20 cellular contexts compared by ENCODE assay signal in the genomic region with DNA sequence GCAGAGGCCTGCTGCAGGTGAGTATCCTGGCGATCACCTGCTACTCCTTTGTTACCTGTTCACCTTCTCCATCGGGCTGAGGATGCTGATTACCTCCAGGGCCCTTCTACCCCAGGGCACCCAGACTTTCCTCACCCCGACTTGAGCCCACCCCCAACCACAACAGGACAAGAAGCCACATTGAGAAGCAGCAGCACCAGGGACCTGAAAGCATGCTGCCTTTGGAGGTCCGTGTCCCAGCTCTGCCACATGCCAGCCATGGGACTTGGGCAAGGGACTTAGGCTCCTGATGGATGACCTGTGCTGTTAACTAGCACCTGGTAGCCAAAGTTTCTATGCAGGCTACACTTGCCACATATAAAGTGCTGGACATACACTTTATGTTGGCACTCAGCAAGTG.
DNase-seq lines count a peak whose midpoint lies in the region; ATAC-seq, FAIRE-seq and TF ChIP-seq lines count a peak whose summit lies in the region.
"Had no signal": no experiment of that assay in that cellular context is flagged by ENCODE, and none has a peak within 500 bp of the region (broad histone marks: within the 10 kb centered on the region; RNA-seq: fewer than 3 reads in every experiment).

No MANE protein-coding gene starts in this region.

- no CpG with 5 or more reads among the region's 4 CpGs for WGBS in neuronal stem cell (ENCODE audit: extremely low coverage in 2 of 2, insufficient read length in 2 of 2, insufficient replicate concordance in 1 of 2), 2 donors

- H3K36me3 ChIP-seq in OCI-LY3 (replicated peaks; ENCODE audit: low read depth, low read length) (no peaks in the 10 kb centered on the region), bronchial epithelial cell (ENCODE audit: control insufficient read depth, insufficient read depth, low read length) (no peaks in the 10 kb centered on the region), neuronal stem cell (replicated peaks in 1 of 2; ENCODE audit: control insufficient read depth in 2 of 2, insufficient read depth in 2 of 2, low read length in 2 of 2) (no peaks in the 10 kb centered on the region), upper lobe of right lung (no peaks in the 10 kb centered on the region)
- H3K36me3 ChIP-seq: HAP-1 had no signal

- H2BK15ac ChIP-seq in neuronal stem cell (ENCODE audit: low read length) = no peak overlapping the region

- DNase-seq in bronchial epithelial cell (ENCODE audit: low read depth) (no peak), neuronal stem cell (ENCODE audit: low spot score) (no peak), upper lobe of right lung (peak; percentile 35), 8988T (no peak)
- DNase-seq in effector CD4-positive, alpha-beta T cell = no peak
- DNase-seq: C1 segment of cervical spinal cord; Calu3; CD4-positive, alpha-beta memory T cell; COR-L47; DMS53; DMS79 treated with DMSO at 0.1 percent for 48 hours; GF-D8; GOT3; HFFc6 had no signal

- peak overlapping the region; percentile 57 for H3K23ac ChIP-seq in neuronal stem cell (ENCODE audit: low read depth, low read length, poor library complexity)

- TF ChIP-seq CTCF in OCI-LY3 (IDR thresholded peaks at IDR 0.05; ENCODE audit: low read depth, low read length) (no peak), bronchial epithelial cell (IDR thresholded peaks at IDR 0.05; ENCODE audit: insufficient read depth, low read length, severe bottlenecking) (no peak), upper lobe of right lung (IDR thresholded peaks at IDR 0.05) (no peak)

- H3K4ac ChIP-seq in neuronal stem cell (ENCODE audit: low read length) = no peak overlapping the region

- H4K8ac ChIP-seq in neuronal stem cell (ENCODE audit: low read depth, low read length) = no peak overlapping the region

- H3K4me1 ChIP-seq in OCI-LY3 (ENCODE audit: low read length) = peaks cover 37% of the 10 kb centered on the region
- no peaks in the 10 kb centered on the region for H3K4me1 ChIP-seq in neuronal stem cell (ENCODE audit: control insufficient read depth in 2 of 2, insufficient read depth in 1 of 2, low read depth in 1 of 2, low read length in 2 of 2)
- H3K4me1 ChIP-seq in upper lobe of right lung = no peaks in the 10 kb centered on the region
- H3K4me1 ChIP-seq: HAP-1 had no signal

- H2BK120ac ChIP-seq in neuronal stem cell (ENCODE audit: low read depth, low read length) = no peak overlapping the region

- intact Hi-C loops in upper lobe of right lung (cut with DNase I) = no loop called here

- H3K27ac ChIP-seq in OCI-LY3 (ENCODE audit: low read length) = no peak overlapping the region; the same call in 1 of the 2 replicates
- H3K27ac ChIP-seq in neuronal stem cell (replicated peaks; ENCODE audit: low read length) = no peak overlapping the region
- no peak overlapping the region for H3K27ac ChIP-seq in upper lobe of right lung

- H3K79me2 ChIP-seq in OCI-LY3 (ENCODE audit: low read length) = no peaks in the 10 kb centered on the region

- H3K9me3 ChIP-seq in OCI-LY3 (ENCODE audit: insufficient read depth, low read length) (no peaks in the 10 kb centered on the region), neuronal stem cell (replicated peaks in 1 of 2; ENCODE audit: control insufficient read depth in 2 of 2, insufficient read depth in 1 of 2, low read depth in 1 of 2, low read length in 2 of 2) (peaks cover 0 to 2% of the 10 kb centered on the region in 2 donors), upper lobe of right lung (no peaks in the 10 kb centered on the region)
- H3K9me3 ChIP-seq: HAP-1 had no signal

- H3K79me1 ChIP-seq in neuronal stem cell (ENCODE audit: low read depth, low read length) = no peaks in the 10 kb centered on the region

- H3K4me2 ChIP-seq in OCI-LY3 (ENCODE audit: low read length) (peak overlapping the region; percentile 65), neuronal stem cell (ENCODE audit: insufficient read depth, low read length, poor library complexity, severe bottlenecking) (no peak overlapping the region)

- no peak overlapping the region for H2BK5ac ChIP-seq in neuronal stem cell (ENCODE audit: low read length)

- H3K9ac ChIP-seq in OCI-LY3 (ENCODE audit: low read length) (peak overlapping the region; percentile 47; the same call in 1 of the 2 replicates), neuronal stem cell (ENCODE audit: low read depth, low read length, poor library complexity) (peak overlapping the region; percentile 1)

- no peaks in the 10 kb centered on the region for H4K20me1 ChIP-seq in OCI-LY3 (ENCODE audit: insufficient read depth, low read length)

- no peak overlapping the region for H2AK5ac ChIP-seq in neuronal stem cell (ENCODE audit: low read depth, low read length)

- no peak overlapping the region for H2BK12ac ChIP-seq in neuronal stem cell (ENCODE audit: low read length)

- no peak for ATAC-seq in upper lobe of right lung
- ATAC-seq in GM21786 (IDR thresholded peaks at IDR 0.05; ENCODE audit: unreplicated experiment) = no peak

- no peak overlapping the region for H3K18ac ChIP-seq in neuronal stem cell (ENCODE audit: low read length)

- H3K27me3 ChIP-seq in OCI-LY3 (ENCODE audit: low read depth, low read length) (no peaks in the 10 kb centered on the region), bronchial epithelial cell (ENCODE audit: control insufficient read depth, insufficient read depth, low read length) (no peaks in the 10 kb centered on the region), neuronal stem cell (ENCODE audit: control insufficient read depth in 3 of 3, insufficient read depth in 3 of 3, low read depth in 1 of 3, low read length in 3 of 3) (peaks cover 0 to 11% (median 4%) of the 10 kb centered on the region in 3 experiments), upper lobe of right lung (peaks cover 4% of the 10 kb centered on the region)

- no peak overlapping the region for H3K14ac ChIP-seq in neuronal stem cell (ENCODE audit: low read length)

- H3K4me3 ChIP-seq in OCI-LY3 (ENCODE audit: low read length) (peak overlapping the region; percentile 53; the same call in 1 of the 2 replicates), bronchial epithelial cell (ENCODE audit: low read depth, low read length) (no peak overlapping the region), neuronal stem cell (ENCODE audit: low read length in 2 of 2) (no peak overlapping the region), upper lobe of right lung (no peak overlapping the region)
- H3K4me3 ChIP-seq: HAP-1 had no signal

- no peak overlapping the region for H2AFZ ChIP-seq in OCI-LY3 (ENCODE audit: low read depth, low read length)
- H2AFZ ChIP-seq in neuronal stem cell (ENCODE audit: low read length) = no peak overlapping the region

- peak; percentile 36 for FAIRE-seq in bronchial epithelial cell (lab: Jason Lieb, UNC)
- FAIRE-seq: GM12891, GM18507, H54 had no signal

- no peak overlapping the region for H4K91ac ChIP-seq in neuronal stem cell (ENCODE audit: low read depth, low read length, poor library complexity)
